ENCODE assay signal across 8 cellular contexts in the genomic region with DNA sequence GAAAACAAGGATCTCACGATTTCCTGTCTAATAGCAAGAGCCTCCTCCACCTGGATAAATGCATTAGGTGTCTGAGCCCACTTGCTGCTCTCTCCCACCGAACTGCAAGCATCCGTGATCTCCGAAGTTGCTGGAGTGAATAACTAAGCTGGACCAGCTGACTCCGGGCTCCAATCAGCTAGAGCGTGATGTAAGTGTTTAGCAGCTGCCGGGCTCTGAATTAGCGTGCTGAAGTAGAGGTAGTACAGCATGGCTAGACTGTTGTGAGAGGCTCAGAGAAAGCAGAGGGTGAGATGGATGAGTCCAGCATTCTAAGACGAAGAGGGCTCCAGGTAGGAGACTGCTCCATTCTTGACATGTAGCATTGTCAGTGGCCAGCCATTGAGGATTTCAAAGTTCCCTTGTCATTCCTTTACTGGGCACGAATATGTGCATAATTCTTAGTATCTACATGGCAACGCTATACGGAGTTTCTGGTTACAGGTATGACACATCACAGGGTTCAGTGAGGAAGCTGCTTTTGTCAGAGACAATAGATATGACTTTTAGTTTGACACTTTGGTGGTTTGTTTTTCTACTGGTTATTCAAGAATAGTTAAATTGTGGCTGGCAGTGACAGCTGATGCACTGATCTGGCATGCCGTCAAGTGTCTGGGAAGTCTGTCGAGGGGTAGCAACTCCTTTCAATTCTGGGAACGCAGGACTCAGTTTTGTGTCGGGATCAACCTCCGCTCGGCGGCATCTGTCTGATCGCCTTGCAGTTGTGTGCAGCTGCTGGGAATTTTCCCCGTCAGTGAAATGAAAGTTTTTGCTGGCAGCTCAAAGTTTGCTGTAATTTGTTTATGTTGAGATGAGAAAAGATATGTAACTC.
DNase-seq lines count a peak whose midpoint lies in the region; ATAC-seq, FAIRE-seq and TF ChIP-seq lines count a peak whose summit lies in the region.

No MANE protein-coding gene starts in this region.

- peak; percentile 82 for ATAC-seq in GM18909 (IDR thresholded peaks at IDR 0.05; ENCODE audit: poor library complexity, unreplicated experiment)
- ATAC-seq in sciatic nerve: peak; percentile 97

- H3K36me3 ChIP-seq in bronchial epithelial cell (ENCODE audit: control insufficient read depth, insufficient read depth, low read length): no peaks in the 10 kb centered on the region

- no peaks in the 10 kb centered on the region for H3K9me3 ChIP-seq in iPS-18c (ENCODE audit: control insufficient read depth, insufficient read depth, low read length)

- peak overlapping the region; percentile 36 for H3K4me3 ChIP-seq in bronchial epithelial cell (ENCODE audit: low read depth, low read length)
- peak overlapping the region; percentile 38 for H3K4me3 ChIP-seq in iPS-18c (ENCODE audit: insufficient read depth, low read depth, low read length)

- no peaks in the 10 kb centered on the region for H3K27me3 ChIP-seq in bronchial epithelial cell (ENCODE audit: control insufficient read depth, insufficient read depth, low read length)

- no peak for TF ChIP-seq CTCF in bronchial epithelial cell (IDR thresholded peaks at IDR 0.05; ENCODE audit: insufficient read depth, low read length, severe bottlenecking)

- intact Hi-C loops in sciatic nerve (cut with DNase I): no loop called here

- peak; percentile 29 for DNase-seq in A172 (ENCODE audit: low spot score)
- DNase-seq in HuH-7.5 (ENCODE audit: low spot score): peak; percentile 13
- peak; percentile 27 for DNase-seq in T-helper 9 cell
- DNase-seq in bronchial epithelial cell (ENCODE audit: low read depth): peak; percentile 87
- DNase-seq in sciatic nerve (ENCODE audit: low spot score): peak; percentile 65
- DNase-seq in Kasumi-1 (lab: John Stamatoyannopoulos, UW): no peak

- FAIRE-seq in bronchial epithelial cell (lab: Jason Lieb, UNC): peak; percentile 87

Comparison
In these comparisons a context has a peak if more than half of its experiments do, and no peak if none do; other contexts are left out.
1. DNase-seq: peak in A172 (single experiment), HuH-7.5 (single experiment), T-helper 9 cell (single experiment), bronchial epithelial cell (single experiment) and sciatic nerve (single experiment); none in Kasumi-1 (0 of 2).